ENCODE assay signal across 8 cellular contexts in the genomic region with DNA sequence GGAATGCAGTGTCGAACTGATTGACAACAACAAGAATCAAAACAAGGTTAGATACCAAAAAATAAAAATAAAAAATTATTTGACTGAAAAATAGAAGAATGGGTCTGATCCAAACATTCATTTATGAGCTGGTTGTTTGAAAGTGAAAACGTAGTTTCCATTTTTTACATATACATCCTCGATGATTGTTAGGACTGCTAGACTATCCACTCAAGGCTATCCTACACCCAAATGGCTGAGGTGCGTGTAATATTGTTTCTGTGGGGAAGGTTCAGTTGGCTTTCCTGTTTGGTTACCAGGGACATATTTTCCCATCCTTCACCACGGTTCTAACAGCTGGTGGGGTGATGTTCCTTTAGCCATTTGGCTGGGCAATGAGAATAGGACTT.
A peak's percentile ranks its signal among the peaks of the same experiment; 100 is the strongest.
DNase-seq lines count a peak whose midpoint lies in the region; ATAC-seq and TF ChIP-seq lines count a peak whose summit lies in the region.

No MANE protein-coding gene starts in this region.

- peaks cover 12% of the 10 kb centered on the region for H3K36me3 Mint-ChIP-seq in activated naive CD4-positive, alpha-beta T cell treated with anti-CD3 and anti-CD28 coated beads, Interleukin-2, amount 50 U/mL, for 24 hours

- peaks cover 34% of the 10 kb centered on the region for H3K4me1 Mint-ChIP-seq in activated naive CD4-positive, alpha-beta T cell treated with anti-CD3 and anti-CD28 coated beads, Interleukin-2, amount 50 U/mL, for 24 hours

- peak; percentile 7 for ATAC-seq in HG03460 (IDR thresholded peaks at IDR 0.05; ENCODE audit: unreplicated experiment)

- peak overlapping the region; percentile 86 for H3K4me3 Mint-ChIP-seq in activated naive CD4-positive, alpha-beta T cell treated with anti-CD3 and anti-CD28 coated beads, Interleukin-2, amount 50 U/mL, for 24 hours

- H3K27ac Mint-ChIP-seq in activated naive CD4-positive, alpha-beta T cell treated with anti-CD3 and anti-CD28 coated beads, Interleukin-2, amount 50 U/mL, for 24 hours = peak overlapping the region; percentile 91

- in situ Hi-C loops in transverse colon (cut with MboI; ENCODE audit: low pct_ligation_motif_present in 1 of 4, low pct_unique_long_range_greater_than_20kb in 1 of 4, low sequenced_read_pairs in 3 of 4) = no loop called here

- no peaks in the 10 kb centered on the region for H3K27me3 ChIP-seq in effector memory CD4-positive, alpha-beta T cell (replicated peaks; ENCODE audit: control insufficient read depth, insufficient read depth, low read length, poor library complexity, severe bottlenecking)
- no peaks in the 10 kb centered on the region for H3K27me3 ChIP-seq in transverse colon

- peak overlapping the region; percentile 30 for H3K4me3 ChIP-seq in effector memory CD4-positive, alpha-beta T cell (ENCODE audit: insufficient read depth, low read depth, low read length, poor library complexity, severe bottlenecking)
- H3K4me3 ChIP-seq in transverse colon (peak overlapping the region in 1 of 4 donors; percentile 23), lower leg skin (ENCODE audit: low read depth, poor library complexity, severe bottlenecking) (no peak overlapping the region)

- H3K27ac ChIP-seq in effector memory CD4-positive, alpha-beta T cell (ENCODE audit: insufficient read depth, low read length, poor library complexity, severe bottlenecking) = peak overlapping the region; percentile 45
- peak overlapping the region in 3 of 4 donors; percentile 49 to 54 (median 53) for H3K27ac ChIP-seq in transverse colon

- intact Hi-C loops in transverse colon (cut with DNase I; ENCODE audit: low total_unique reads) = loop anchor here (10.0 kb wide), 1 partner anchor 978 kb away; no protein-coding TSS in a partner anchor
- intact Hi-C loops in lower leg skin (cut with DNase I; ENCODE audit: low total_unique reads) = no loop called here

- H3K9me3 Mint-ChIP-seq in activated naive CD4-positive, alpha-beta T cell treated with anti-CD3 and anti-CD28 coated beads, Interleukin-2, amount 50 U/mL, for 24 hours = peaks cover 24% of the 10 kb centered on the region

- peaks cover 10% of the 10 kb centered on the region for H3K9me3 ChIP-seq in effector memory CD4-positive, alpha-beta T cell (ENCODE audit: control insufficient read depth, low read length)
- peaks cover 11 to 12% of the 10 kb centered on the region in 2 donors for H3K9me3 ChIP-seq in transverse colon

- no peak for TF ChIP-seq EP300 in transverse colon (IDR thresholded peaks at IDR 0.05; ENCODE audit: low read depth)

- H3K36me3 ChIP-seq in effector memory CD4-positive, alpha-beta T cell (ENCODE audit: control insufficient read depth, insufficient read depth, low read length) = no peaks in the 10 kb centered on the region
- no peaks in the 10 kb centered on the region for H3K36me3 ChIP-seq in transverse colon

- TF ChIP-seq CTCF in transverse colon (IDR thresholded peaks at IDR 0.05) (no peak), lower leg skin (IDR thresholded peaks at IDR 0.05) (no peak)

- H3K27me3 Mint-ChIP-seq in activated naive CD4-positive, alpha-beta T cell treated with anti-CD3 and anti-CD28 coated beads, Interleukin-2, amount 50 U/mL, for 24 hours = no peaks in the 10 kb centered on the region

- H3K4me1 ChIP-seq in effector memory CD4-positive, alpha-beta T cell (ENCODE audit: control insufficient read depth, insufficient read depth, low read length, poor library complexity, severe bottlenecking) = no peaks in the 10 kb centered on the region
- H3K4me1 ChIP-seq in transverse colon = peaks cover 0 to 22% (median 6%) of the 10 kb centered on the region in 4 donors

- TF ChIP-seq POLR2A in transverse colon (IDR thresholded peaks at IDR 0.05) (no peak), lower leg skin (IDR thresholded peaks at IDR 0.05) (no peak)

- 41 to 51% methylated on average over 5 of the region's 5 CpGs for WGBS in transverse colon (ENCODE audit: low coverage in 1 of 2), 2 donors
- WGBS in lower leg skin, 2 donors = 48 to 59% methylated on average over 5 of the region's 5 CpGs

- no peak for DNase-seq in activated naive CD4-positive, alpha-beta T cell treated with Interleukin-2 at 50 U/mL for 16 hours
- no peak for DNase-seq in effector memory CD4-positive, alpha-beta T cell
- DNase-seq in transverse colon (no peak), lower leg skin (ENCODE audit: low spot score in 2 of 2) (no peak), DMS153 (lab: John Stamatoyannopoulos, UW) (no peak)
- DNase-seq in activated CD4-positive, alpha-beta T cell treated with anti-CD3 and anti-CD28 coated beads for 4 hours = no peak
